In the genomic region with DNA sequence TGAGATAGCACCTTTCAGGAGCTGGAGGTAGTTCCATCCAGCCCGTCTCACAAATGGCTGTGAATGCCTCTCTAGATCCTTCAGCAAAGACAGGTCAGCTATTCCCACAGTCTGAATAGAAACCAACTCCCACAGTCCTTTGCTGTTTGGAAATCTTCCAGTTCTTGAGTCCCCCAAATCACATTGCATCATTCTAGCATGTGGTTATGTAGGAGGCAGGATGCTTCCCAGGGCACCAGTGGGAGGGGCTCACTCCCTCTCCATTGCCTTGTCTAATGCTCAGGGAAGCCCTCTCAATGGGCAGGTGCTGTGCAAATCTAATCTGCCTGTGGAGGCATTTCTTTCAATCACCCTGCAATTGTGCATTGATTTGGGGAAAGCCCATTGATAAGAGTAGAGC, we compare ENCODE assay signal across 12 cellular contexts. TPM values are rescaled to one million over a fixed set of nuclear protein-coding genes. Genes with fewer than 3 reads are reported as not detected.
A peak's percentile ranks its signal among the peaks of the same experiment; 100 is the strongest.
DNase-seq lines count a peak whose midpoint lies in the region; ATAC-seq and TF ChIP-seq lines count a peak whose summit lies in the region.
"Had no signal": no experiment of that assay in that cellular context is flagged by ENCODE, and none has a peak within 500 bp of the region (broad histone marks: within the 10 kb centered on the region; RNA-seq: fewer than 3 reads in every experiment).

No MANE protein-coding gene starts in this region.

- H3K4me1 Mint-ChIP-seq in activated naive CD8-positive, alpha-beta T cell treated with anti-CD3 and anti-CD28 coated beads for 36 hours: peaks cover 18% of the 10 kb centered on the region
- peaks cover 15% of the 10 kb centered on the region for H3K4me1 Mint-ChIP-seq in nephron progenitor cell

- BruUV-seq in OCI-LY7 (replicated peaks; lab: Mats Ljungman, UMichigan): no TSS peak

- intact Hi-C loops in OCI-LY7 (cut with micrococcal nuclease; ENCODE audit: unreplicated experiment): no loop called here

- no peaks in the 10 kb centered on the region for H3K36me3 ChIP-seq in OCI-LY7 (ENCODE audit: insufficient read depth, low read length)

- no peaks in the 10 kb centered on the region for H3K9me3 ChIP-seq in OCI-LY7 (ENCODE audit: low read length)
- H3K9me3 ChIP-seq: mucosa of descending colon, SJSA1 had no signal

- no peaks in the 10 kb centered on the region for H3K27me3 Mint-ChIP-seq in activated naive CD8-positive, alpha-beta T cell treated with anti-CD3 and anti-CD28 coated beads for 36 hours
- peaks cover 7% of the 10 kb centered on the region for H3K27me3 Mint-ChIP-seq in nephron progenitor cell (ENCODE audit: low read depth, poor library complexity)

- H3K27ac Mint-ChIP-seq in activated naive CD8-positive, alpha-beta T cell treated with anti-CD3 and anti-CD28 coated beads for 36 hours: no peak overlapping the region
- H3K27ac Mint-ChIP-seq in nephron progenitor cell: no peak overlapping the region
- H3K27ac Mint-ChIP-seq: activated CD8-positive, alpha-beta T cell treated with anti-CD3 and anti-CD28 coated beads, Interleukin-2, amount 10 ng/mL, durations not matched to agents 7 days and 5 days had no signal

- peak; percentile 79 for DNase-seq in DMS79 treated with DMSO at 0.1 percent for 48 hours (lab: John Stamatoyannopoulos, UW)
- peak; percentile 37 for DNase-seq in NCI-H2107 treated with DMSO at 0.1 percent for 48 hours (lab: John Stamatoyannopoulos, UW; ENCODE audit: unreplicated experiment)
- DNase-seq in dermis blood vessel endothelial cell: peak; percentile 34
- peak; percentile 42 for DNase-seq in pons (ENCODE audit: low spot score)
- no peak for DNase-seq in activated naive CD8-positive, alpha-beta T cell treated with anti-CD3 and anti-CD28 coated beads for 36 hours
- no peak for DNase-seq in OCI-LY7 (ENCODE audit: low spot score)
- DNase-seq in nephron progenitor cell: no peak
- DNase-seq: activated CD8-positive, alpha-beta T cell treated with anti-CD3 and anti-CD28 coated beads, Interleukin-2, amount 10 ng/mL, durations not matched to agents 7 days and 5 days; Calu3; mucosa of descending colon had no signal

- no peak overlapping the region for H3K4me3 ChIP-seq in OCI-LY7 (ENCODE audit: low read depth, low read length, poor library complexity, severe bottlenecking)
- H3K4me3 ChIP-seq: mucosa of descending colon, SJSA1 had no signal

- TF ChIP-seq CTCF in OCI-LY7 (conservative IDR thresholded peaks at IDR 0.05; ENCODE audit: low read length): no peak
- no peak for TF ChIP-seq CTCF in nephron progenitor cell (IDR thresholded peaks at IDR 0.05)

- CTCF ChIA-PET in OCI-LY7 (lab: Charles Lee; ENCODE audit: unreplicated experiment): no interaction called here

- H2AFZ ChIP-seq in OCI-LY7 (ENCODE audit: low read length): no peak overlapping the region

- no peaks in the 10 kb centered on the region for H3K79me2 ChIP-seq in OCI-LY7 (ENCODE audit: insufficient read depth, low read depth, low read length)

- H3K4me1 ChIP-seq in OCI-LY7 (ENCODE audit: insufficient read depth, low read length, poor library complexity, severe bottlenecking): no peaks in the 10 kb centered on the region

- POLR2A ChIA-PET in OCI-LY7 (lab: Charles Lee): no interaction called here

- H4K20me1 ChIP-seq in OCI-LY7 (ENCODE audit: insufficient read depth, low read length): no peaks in the 10 kb centered on the region

- no peak overlapping the region for H3K27ac ChIP-seq in OCI-LY7 (ENCODE audit: low read depth, low read length, poor library complexity, severe bottlenecking)
- H3K27ac ChIP-seq: SJSA1 had no signal

- H3K9me3 Mint-ChIP-seq in activated naive CD8-positive, alpha-beta T cell treated with anti-CD3 and anti-CD28 coated beads for 36 hours: no peaks in the 10 kb centered on the region
- H3K9me3 Mint-ChIP-seq in nephron progenitor cell: no peaks in the 10 kb centered on the region

- H3K4me3 Mint-ChIP-seq in activated naive CD8-positive, alpha-beta T cell treated with anti-CD3 and anti-CD28 coated beads for 36 hours: no peak overlapping the region
- no peak overlapping the region for H3K4me3 Mint-ChIP-seq in nephron progenitor cell
- H3K4me3 Mint-ChIP-seq: activated CD8-positive, alpha-beta T cell treated with anti-CD3 and anti-CD28 coated beads, Interleukin-2, amount 10 ng/mL, durations not matched to agents 7 days and 5 days had no signal

- H3K36me3 Mint-ChIP-seq in activated naive CD8-positive, alpha-beta T cell treated with anti-CD3 and anti-CD28 coated beads for 36 hours: no peaks in the 10 kb centered on the region
- H3K36me3 Mint-ChIP-seq in nephron progenitor cell (ENCODE audit: low read depth): no peaks in the 10 kb centered on the region

- no peaks in the 10 kb centered on the region for H3K9me2 ChIP-seq in OCI-LY7 (ENCODE audit: insufficient read depth, low read length)

- no peak overlapping the region for H3K4me2 ChIP-seq in OCI-LY7 (ENCODE audit: low read length)

- ATAC-seq in HG03039 (IDR thresholded peaks at IDR 0.05; ENCODE audit: unreplicated experiment): no peak
- ATAC-seq: activated CD8-positive, alpha-beta T cell treated with anti-CD3 and anti-CD28 coated beads, Interleukin-2, amount 10 ng/mL, durations not matched to agents 7 days and 5 days; mucosa of descending colon had no signal

RNA-seq across cellular contexts. Expression of a gene that starts 14.6 kb away (rescaled TPM):
- 6.8 and 10.0 TPM in 2 replicates for total RNA-seq in dermis blood vessel endothelial cell
- total RNA-seq in activated naive CD8-positive, alpha-beta T cell treated with anti-CD3 and anti-CD28 coated beads for 36 hours: under 1 TPM; 0.14 to 0.20 TPM
- 0.06 and 0.39 TPM in 2 replicates for total RNA-seq in OCI-LY7 (2014; rRNA removed; shearing (Covaris generic))
- 0.33 and 0.68 TPM in 2 replicates for total RNA-seq in OCI-LY7 (2022)

Comparison
In these comparisons a context has a peak if more than half of its experiments do, and no peak if none do; other contexts are left out.
1. DNase-seq: peak in DMS79 treated with DMSO at 0.1 percent for 48 hours (single experiment), NCI-H2107 treated with DMSO at 0.1 percent for 48 hours (single experiment), dermis blood vessel endothelial cell (single experiment) and pons (single experiment); none in activated naive CD8-positive, alpha-beta T cell treated with anti-CD3 and anti-CD28 coated beads for 36 hours (single experiment), OCI-LY7 (single experiment) and nephron progenitor cell (single experiment).